In genomic region chr20:38757145-38757800, GRCh38 we compare ENCODE assay signal across 19 cellular contexts. TPM values are rescaled to one million over a fixed set of nuclear protein-coding genes. Genes with fewer than 3 reads are reported as not detected.
A peak's percentile ranks its signal among the peaks of the same experiment; 100 is the strongest.
DNase-seq lines count a peak whose midpoint lies in the region; ATAC-seq, FAIRE-seq and TF ChIP-seq lines count a peak whose summit lies in the region.
"Had no signal": no experiment of that assay in that cellular context is flagged by ENCODE, and none has a peak within 500 bp of the region (broad histone marks: within the 10 kb centered on the region; RNA-seq: fewer than 3 reads in every experiment).

No MANE protein-coding gene starts in this region.

- H3K4me2 ChIP-seq in K562 (ENCODE audit: insufficient read depth, low read length) = peak overlapping the region; percentile 19; the same call in 1 of the 2 replicates

- H3K9ac ChIP-seq in K562 (ENCODE audit: insufficient read depth in 1 of 2, low read depth in 2 of 2, low read length in 2 of 2) = peak overlapping the region in 1 of 2 experiments; percentile 21; a peak in 1 of 4 replicates

- BruUV-seq in K562 (replicated peaks; lab: Mats Ljungman, UMichigan) = no TSS peak

- H3K9me1 ChIP-seq in K562 (ENCODE audit: control insufficient read depth, insufficient read depth, low read length) = no peaks in the 10 kb centered on the region

- 51% methylated on average over 7 of the region's 7 CpGs for WGBS in K562 (ENCODE audit: insufficient coverage, low coverage, missing lambda C conversion rate)

- POLR2A ChIA-PET in K562 (lab: Yijun Ruan, JAX) = interaction anchor here (0.6 to 1.6 kb wide), 5 partner anchors 9 to 504 kb away, joined by 3 to 9 read pairs (median 3); partner anchors contain the start of gene ACTR5

- no peak; a peak in 1 of 4 replicates for TF ChIP-seq RAD21 in K562 (CRISPR knock-in tag; conservative IDR thresholded peaks at IDR 0.05 in 1 of 2, IDR thresholded peaks at IDR 0.05 in 1 of 2)

- H2AFZ ChIP-seq in K562 (ENCODE audit: low read depth, low read length) = no peak overlapping the region

- H3K9me3 ChIP-seq in RWPE2 (ENCODE audit: severe bottlenecking) (no peaks in the 10 kb centered on the region), K562 (replicated peaks; ENCODE audit: control insufficient read depth, insufficient read depth, low read depth, low read length) (no peaks in the 10 kb centered on the region)
- H3K9me3 ChIP-seq: Caco-2 had no signal

- no peak for TF ChIP-seq CTCF in RWPE2 (IDR thresholded peaks at IDR 0.05; ENCODE audit: poor library complexity, severe bottlenecking)
- no peak for TF ChIP-seq CTCF in K562 (IDR thresholded peaks at IDR 0.05 in 2 of 3, conservative IDR thresholded peaks at IDR 0.05 in 1 of 3; ENCODE audit: insufficient read depth in 2 of 3, low read depth in 1 of 3, low read length in 3 of 3)
- no peak for TF ChIP-seq CTCF in fibroblast of pulmonary artery (IDR thresholded peaks at IDR 0.05; ENCODE audit: low read length, missing control alignments)

- peak; percentile 76 for FAIRE-seq in K562 (lab: Jason Lieb, UNC)
- FAIRE-seq: GM12892 had no signal

- CTCF ChIA-PET in K562 (lab: Yijun Ruan, JAX; ENCODE audit: low intra/inter-chr PET ratio) = no interaction called here

- ATAC-seq in RWPE2 (ENCODE audit: low read depth) (0 out of 3 replicates have a peak, but pooled peaks have one; percentile 15), K562 (peak; percentile 85)
- no peak for ATAC-seq in stimulated activated naive CD8-positive, alpha-beta T cell treated with anti-CD3 and anti-CD28 coated beads, Interleukin-15, Interleukin-2, amounts not matched to agents 100 U/mL and 50 U/mL, for 24 hours

- H3K36me3 ChIP-seq in RWPE2 (ENCODE audit: low read depth) (peaks cover 96% of the 10 kb centered on the region), K562 (ENCODE audit: control insufficient read depth, insufficient read depth, low read length) (peaks cover 83% of the 10 kb centered on the region)

- H3K27me3 ChIP-seq in RWPE2 (ENCODE audit: insufficient read depth, poor library complexity, severe bottlenecking) = no peaks in the 10 kb centered on the region
- H3K27me3 ChIP-seq in K562 (ENCODE audit: control insufficient read depth in 2 of 2, insufficient read depth in 2 of 2, low read length in 2 of 2) = no peaks in the 10 kb centered on the region

- intact Hi-C loops in K562 (cut with micrococcal nuclease) = loop anchor here (10.0 kb wide), 1 partner anchor 288 kb away; no protein-coding TSS in a partner anchor

- DNase-seq in RWPE2 (ENCODE audit: low spot score) (no peak), K562 (ENCODE audit: extremely low read depth in 1 of 4, low spot score in 3 of 4) (peak in 2 of 4 experiments; percentile 45 to 47), fibroblast of pulmonary artery (ENCODE audit: low read depth) (peak; percentile 74), lung microvascular endothelial cell (ENCODE audit: low read depth in 2 of 2) (peak; percentile 33 to 69), hippocampal formation (lab: John Stamatoyannopoulos, UW) (no peak), NK-92 (lab: John Stamatoyannopoulos, UW; ENCODE audit: unreplicated experiment) (no peak)
- no peak for DNase-seq in stimulated activated naive CD8-positive, alpha-beta T cell treated with anti-CD3 and anti-CD28 coated beads, Interleukin-15, Interleukin-2, amounts not matched to agents 100 U/mL and 50 U/mL, for 24 hours
- DNase-seq: ACHN; Caco-2; DMS153; IMR-90; Kasumi-1; NCI-H187 treated with DMSO at 0.1 percent for 48 hours; NCI-H446; NCI-H69; NK-92 treated with Interleukin-12 subunit alpha and Interleukin-12 subunit beta, amount 100 ng/mL, for 24 hours had no signal

- H3K27ac ChIP-seq in RWPE2 (ENCODE audit: poor library complexity, severe bottlenecking) (no peak overlapping the region), K562 (ENCODE audit: extremely low read depth, low read depth, low read length) (peak overlapping the region; percentile 51; the same call in 2 of the 3 replicates)

- no peak for TF ChIP-seq POLR2A in K562 (conservative IDR thresholded peaks at IDR 0.05)

- H4K20me1 ChIP-seq in K562 (replicated peaks; ENCODE audit: control insufficient read depth, insufficient read depth, low read length) = no peaks in the 10 kb centered on the region

- H3K4me3 ChIP-seq in RWPE2 (ENCODE audit: severe bottlenecking) (no peak overlapping the region), K562 (no peak overlapping the region), fibroblast of pulmonary artery (replicated peaks; ENCODE audit: low read depth, low read length) (no peak overlapping the region)

- in situ Hi-C loops in K562 (cut with MboI) = no loop called here

- no peaks in the 10 kb centered on the region for H3K4me1 ChIP-seq in RWPE2 (ENCODE audit: insufficient read depth, poor library complexity, severe bottlenecking)
- peaks cover 0 to 8% of the 10 kb centered on the region in 2 experiments; a peak in 2 of 5 replicates for H3K4me1 ChIP-seq in K562 (replicated peaks in 1 of 2; ENCODE audit: control insufficient read depth in 2 of 2, insufficient read depth in 2 of 2, low read length in 2 of 2)
- H3K4me1 ChIP-seq: Caco-2 had no signal

- H3K79me2 ChIP-seq in K562 (ENCODE audit: control insufficient read depth, insufficient read depth, low read length) = no peaks in the 10 kb centered on the region

- TF ChIP-seq EP300 in K562 (IDR thresholded peaks at IDR 0.05; ENCODE audit: low read length) = no peak

TF ChIP-seq in K562, 482 proteins besides CTCF, POLR2A, EP300 and RAD21 (continues in another document):
- TF ChIP-seq ZNF316 (IDR thresholded peaks at IDR 0.05) = peak; percentile 72
- TF ChIP-seq PTTG1 (tag; IDR thresholded peaks at IDR 0.05; ENCODE audit: low read depth) = no peak
- no peak for TF ChIP-seq KAT8 (IDR thresholded peaks at IDR 0.05; ENCODE audit: low read depth)
- TF ChIP-seq ARNT (IDR thresholded peaks at IDR 0.05) = no peak
- no peak for TF ChIP-seq SMAD1 (IDR thresholded peaks at IDR 0.05; ENCODE audit: low read depth, low read length, partially characterized antibody)

RNA-seq across cellular contexts. Expression of gene ACTR5, which starts 9.0 kb away (rescaled TPM):
- total RNA-seq in K562 (2011; cell fraction: chromatin; rRNA removed; ENCODE audit: low replicate concordance) = 11.8 and 15.9 TPM in 2 replicates
- 12.8 and 14.1 TPM in 2 replicates for total RNA-seq in K562 (2011; cell fraction: nucleolus; rRNA removed)
- total RNA-seq in K562 (2011; cell fraction: nucleoplasm; rRNA removed) = 7.4 and 11.3 TPM in 2 replicates
- total RNA-seq in K562 (2014; rRNA removed) (14.0 and 14.5 TPM in 2 replicates), K562 (2014; rRNA removed; fragmentation: Illumina TruSeq; extraction: Trizol) (9.5 and 10.0 TPM in 2 replicates), K562 (2015; rRNA removed; fragmentation: Illumina TruSeq; extraction: Trizol) (11.4 and 12.0 TPM in 2 replicates), K562 (2021) (13.5 and 14.8 TPM in 2 replicates), lung microvascular endothelial cell (4.1 and 4.8 TPM in 2 replicates)
- polyA plus RNA-seq in K562 (2011; rRNA removed) (18.3 and 18.8 TPM in 2 replicates), K562 (2014; fragmentation: Illumina TruSeq; extraction: Trizol) (10.2 and 12.9 TPM in 2 replicates), K562 (2014; fragmentation: Nextera tagmentation; extraction: Ambion mirVana) (1 to 10 TPM in 1 of 2 experiments, under 1 TPM in 1; 0.93 to 1.8 TPM), K562 (2014; rRNA removed) (17.7 and 17.9 TPM in 2 replicates)
- 10.7 and 12.8 TPM in 2 replicates for polyA plus RNA-seq in K562 (2011; cell fraction: cytosol; rRNA removed)
- polyA plus RNA-seq in K562 (2011; cell fraction: nucleus; rRNA removed) = 54.9 and 59.6 TPM in 2 replicates
- 9.3 and 10.8 TPM in 2 replicates for polyA plus RNA-seq in K562 (2012)
- 10.3 and 11.8 TPM in 2 replicates for polyA minus RNA-seq in K562 (2011; rRNA and poly(A)+ RNA removed)
- 6.7 and 9.8 TPM in 2 replicates for polyA minus RNA-seq in K562 (2011; cell fraction: cytosol; rRNA and poly(A)+ RNA removed)
- 18.0 and 22.7 TPM in 2 replicates for polyA minus RNA-seq in K562 (2011; cell fraction: nucleus; rRNA and poly(A)+ RNA removed)

RNA-seq across cellular contexts. Expression of gene SLC32A1, which starts 33.0 kb away (rescaled TPM):
- total RNA-seq in K562 (2011; cell fraction: chromatin; rRNA removed; ENCODE audit: low replicate concordance) = 0.16 TPM in 1 of 2 replicates, not detected in the other
- not detected in 2 replicates for total RNA-seq in K562 (2011; cell fraction: nucleolus; rRNA removed)
- 0.23 TPM in 1 of 2 replicates, not detected in the other for total RNA-seq in K562 (2011; cell fraction: nucleoplasm; rRNA removed)
- total RNA-seq in K562 (2014; rRNA removed) (not detected in 2 replicates), K562 (2014; rRNA removed; fragmentation: Illumina TruSeq; extraction: Trizol) (not detected in 2 replicates), K562 (2015; rRNA removed; fragmentation: Illumina TruSeq; extraction: Trizol) (not detected in 2 replicates), K562 (2021) (not detected in 2 replicates), lung microvascular endothelial cell (not detected in 2 replicates)
- polyA plus RNA-seq in K562 (2011; rRNA removed) (not detected in 2 replicates), K562 (2014; fragmentation: Illumina TruSeq; extraction: Trizol) (not detected in 2 replicates), K562 (2014; fragmentation: Nextera tagmentation; extraction: Ambion mirVana) (not detected), K562 (2014; rRNA removed) (not detected in 2 replicates)
- not detected in 2 replicates for polyA plus RNA-seq in K562 (2011; cell fraction: cytosol; rRNA removed)
- polyA plus RNA-seq in K562 (2011; cell fraction: nucleus; rRNA removed) = not detected in 2 replicates
- polyA plus RNA-seq in K562 (2012) = not detected in 2 replicates
- polyA minus RNA-seq in K562 (2011; rRNA and poly(A)+ RNA removed) = not detected in 2 replicates
- not detected in 2 replicates for polyA minus RNA-seq in K562 (2011; cell fraction: cytosol; rRNA and poly(A)+ RNA removed)
- not detected in 2 replicates for polyA minus RNA-seq in K562 (2011; cell fraction: nucleus; rRNA and poly(A)+ RNA removed)
- total RNA-seq: Caco-2, H4, IMR-90, OCI-LY7 had no signal
- polyA plus RNA-seq: IMR-90 had no signal

RNA-seq across cellular contexts. Expression of gene PPP1R16B, which starts 48.2 kb away (rescaled TPM):
- 2.3 and 4.1 TPM in 2 replicates for total RNA-seq in K562 (2011; cell fraction: chromatin; rRNA removed; ENCODE audit: low replicate concordance)
- total RNA-seq in K562 (2011; cell fraction: nucleolus; rRNA removed) = 2.7 and 3.0 TPM in 2 replicates
- total RNA-seq in K562 (2011; cell fraction: nucleoplasm; rRNA removed) = 3.3 and 4.4 TPM in 2 replicates
- 7.5 and 10.4 TPM in 2 replicates for total RNA-seq in K562 (2014; rRNA removed)
- 6.7 and 6.8 TPM in 2 replicates for total RNA-seq in K562 (2014; rRNA removed; fragmentation: Illumina TruSeq; extraction: Trizol)
- total RNA-seq in K562 (2015; rRNA removed; fragmentation: Illumina TruSeq; extraction: Trizol) = 6.7 TPM in 2 replicates
- 9.4 and 11.5 TPM in 2 replicates for total RNA-seq in K562 (2021)
- polyA plus RNA-seq in K562 (2011; rRNA removed) = 6.8 and 7.1 TPM in 2 replicates
- polyA plus RNA-seq in K562 (2011; cell fraction: cytosol; rRNA removed) = 4.8 and 6.9 TPM in 2 replicates
- 3.6 and 5.2 TPM in 2 replicates for polyA plus RNA-seq in K562 (2011; cell fraction: nucleus; rRNA removed)
- polyA plus RNA-seq in K562 (2012) = 6.1 and 20.4 TPM in 2 replicates
- polyA plus RNA-seq in K562 (2014; fragmentation: Illumina TruSeq; extraction: Trizol) = 7.9 and 8.9 TPM in 2 replicates
- 1 to 10 TPM; 1.5 to 2.3 TPM for polyA plus RNA-seq in K562 (2014; fragmentation: Nextera tagmentation; extraction: Ambion mirVana)
- polyA plus RNA-seq in K562 (2014; rRNA removed) = 6.2 and 6.5 TPM in 2 replicates
- polyA minus RNA-seq in K562 (2011; rRNA and poly(A)+ RNA removed) = 8.5 and 9.7 TPM in 2 replicates
- 4.7 and 6.5 TPM in 2 replicates for polyA minus RNA-seq in K562 (2011; cell fraction: cytosol; rRNA and poly(A)+ RNA removed)
- polyA minus RNA-seq in K562 (2011; cell fraction: nucleus; rRNA and poly(A)+ RNA removed) = 1.2 and 2.7 TPM in 2 replicates
- total RNA-seq in lung microvascular endothelial cell = 163 and 169 TPM in 2 replicates
- total RNA-seq: Caco-2, H4, IMR-90 had no signal
- polyA plus RNA-seq: IMR-90 had no signal

Comparison
In these comparisons a context has a peak if more than half of its experiments do, and no peak if none do; other contexts are left out.
1. DNase-seq: peak in fibroblast of pulmonary artery (single experiment) and lung microvascular endothelial cell (2 of 2); none in RWPE2 (single experiment), hippocampal formation (0 of 2), stimulated activated naive CD8-positive, alpha-beta T cell treated with anti-CD3 and anti-CD28 coated beads, Interleukin-15, Interleukin-2, amounts not matched to agents 100 U/mL and 50 U/mL, for 24 hours (single experiment) and NK-92 (single experiment).
2. RNA of gene PPP1R16B, which starts 48.2 kb away (total RNA-seq): 163 to 169 TPM in lung microvascular endothelial cell; 2.3 to 11.5 TPM in K562; every median in the first group is over 10 times any median in the second.